Comparison of ENCODE assay signal across 10 cellular contexts in genomic region chr22:29201722-29202230, GRCh38. TPM values are rescaled to one million over a fixed set of nuclear protein-coding genes. Genes with fewer than 3 reads are reported as not detected.
DNase-seq lines count a peak whose midpoint lies in the region; ATAC-seq and TF ChIP-seq lines count a peak whose summit lies in the region.
"Had no signal": no experiment of that assay in that cellular context is flagged by ENCODE, and none has a peak within 500 bp of the region (broad histone marks: within the 10 kb centered on the region; RNA-seq: fewer than 3 reads in every experiment).

No MANE protein-coding gene starts in this region.

- H3K36me3 ChIP-seq in BLaER1 = no peaks in the 10 kb centered on the region

- TF ChIP-seq CTCF in HL-60 (IDR thresholded peaks at IDR 0.05; ENCODE audit: insufficient read depth, low read length) = no peak
- TF ChIP-seq CTCF in brain (conservative IDR thresholded peaks at IDR 0.05) = no peak
- TF ChIP-seq CTCF in natural killer cell (IDR thresholded peaks at IDR 0.05) = no peak

- H4K20me1 ChIP-seq in BLaER1 = peaks cover 72% of the 10 kb centered on the region

- H3K27ac ChIP-seq in BLaER1 (no peak overlapping the region), HL-60 (replicated peaks) (peak overlapping the region; percentile 75)

- H3K27me3 Mint-ChIP-seq in brain = no peaks in the 10 kb centered on the region
- H3K27me3 Mint-ChIP-seq in natural killer cell (ENCODE audit: low read depth in 2 of 2) = peaks cover 0 to 3% of the 10 kb centered on the region in 2 donors

- H3K27ac Mint-ChIP-seq in brain (peak overlapping the region in 3 of 5 experiments; percentile 31 to 80 (median 54)), natural killer cell (peak overlapping the region; percentile 53 to 75)
- H3K27ac Mint-ChIP-seq: activated naive CD4-positive, alpha-beta T cell treated with anti-CD3 and anti-CD28 coated beads for 36 hours had no signal

- H3K4me3 Mint-ChIP-seq in brain (no peak overlapping the region), natural killer cell (peak overlapping the region; percentile 37)
- H3K4me3 Mint-ChIP-seq: activated naive CD4-positive, alpha-beta T cell treated with anti-CD3 and anti-CD28 coated beads for 36 hours had no signal

- H3K4me3 ChIP-seq in BLaER1 = 0 out of 2 replicates have a peak overlapping the region, but pooled peaks have one; percentile 42
- no peak overlapping the region for H3K4me3 ChIP-seq in HL-60 (replicated peaks; ENCODE audit: insufficient read depth, low read length)

- peak overlapping the region; percentile 92 for H3K4me2 ChIP-seq in BLaER1

- H3K9me3 Mint-ChIP-seq in brain = peaks cover 0 to 5% (median 0%) of the 10 kb centered on the region in 5 experiments
- H3K9me3 Mint-ChIP-seq in natural killer cell = no peaks in the 10 kb centered on the region
- H3K9me3 Mint-ChIP-seq: activated naive CD4-positive, alpha-beta T cell treated with anti-CD3 and anti-CD28 coated beads for 36 hours had no signal

- ATAC-seq in natural killer cell = no peak

- H3K9me3 ChIP-seq in BLaER1 = no peaks in the 10 kb centered on the region

- DNase-seq in HL-60 (ENCODE audit: low read depth in 1 of 2, low spot score in 1 of 2) (no peak), natural killer cell (no peak), GM03348 (ENCODE audit: low spot score) (no peak), NCI-H526 (lab: John Stamatoyannopoulos, UW) (no peak)
- no peak for DNase-seq in stimulated activated CD4-positive, alpha-beta T cell treated with anti-CD3 and anti-CD28 coated beads, Interleukin-4, amount 100 ng/mL, for 4 hours
- no peak for DNase-seq in activated T-cell treated with anti-CD3 and anti-CD28 coated beads, Interleukin-2, amount 50 U/mL, for 1 hour
- DNase-seq: activated naive CD4-positive, alpha-beta T cell treated with anti-CD3 and anti-CD28 coated beads for 36 hours; GF-D8 had no signal

- H3K36me3 Mint-ChIP-seq in brain = no peaks in the 10 kb centered on the region
- H3K36me3 Mint-ChIP-seq in natural killer cell = no peaks in the 10 kb centered on the region

- H3K4me1 ChIP-seq in BLaER1 = peaks cover 61% of the 10 kb centered on the region

- H3K27me3 ChIP-seq in BLaER1 = peaks cover 72% of the 10 kb centered on the region
- no peaks in the 10 kb centered on the region for H3K27me3 ChIP-seq in HL-60 (ENCODE audit: insufficient read depth, poor library complexity, severe bottlenecking)

- intact Hi-C loops in natural killer cell (cut with micrococcal nuclease) = loop anchor here (5.0 kb wide), 1 partner anchor 46 kb away; no protein-coding TSS in a partner anchor

- H3K4me1 Mint-ChIP-seq in brain (peaks cover 31% of the 10 kb centered on the region), natural killer cell (peaks cover 32 to 42% of the 10 kb centered on the region in 2 donors)

- no peak overlapping the region for H3K9ac ChIP-seq in BLaER1

RNA-seq across cellular contexts. Expression of gene EMID1, which starts 3.9 kb away (rescaled TPM):
- 30.2 TPM for polyA plus RNA-seq in brain (ENCODE audit: insufficient read depth, low read depth, low replicate concordance)
- total RNA-seq in natural killer cell = 1 to 10 TPM in 1 of 3 donors, under 1 TPM in 2; 0.59 to 1.3 (median 0.65) TPM
- total RNA-seq: activated naive CD4-positive, alpha-beta T cell treated with anti-CD3 and anti-CD28 coated beads for 36 hours had no signal
